1 cellular context compared by ENCODE assay signal in the genomic region with DNA sequence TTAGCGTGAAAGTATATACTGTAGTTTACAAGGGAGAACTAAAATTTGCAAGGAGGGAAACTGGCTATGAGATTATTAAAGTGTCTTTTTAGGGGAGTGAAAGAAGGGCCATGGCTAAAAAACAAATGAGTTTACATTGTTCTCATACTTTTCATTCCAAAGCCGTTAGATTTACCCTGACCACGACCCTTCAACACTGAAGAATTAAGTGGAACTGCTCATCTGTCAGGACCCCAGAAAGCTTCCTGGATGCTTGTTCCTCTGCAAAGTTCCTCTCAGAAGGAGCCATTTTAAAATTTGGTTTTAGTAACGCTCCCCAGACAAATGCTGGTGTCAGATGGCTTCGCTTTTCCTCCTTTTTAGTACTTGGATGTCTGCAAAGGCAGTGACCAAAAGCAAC.
TF ChIP-seq lines count a peak whose summit lies in the region.

No MANE protein-coding gene starts in this region.

TF ChIP-seq in GM23338, 12 proteins besides CTCF, POLR2A, EP300 and RAD21 (continued from another document):
- TF ChIP-seq, protein P1, sequence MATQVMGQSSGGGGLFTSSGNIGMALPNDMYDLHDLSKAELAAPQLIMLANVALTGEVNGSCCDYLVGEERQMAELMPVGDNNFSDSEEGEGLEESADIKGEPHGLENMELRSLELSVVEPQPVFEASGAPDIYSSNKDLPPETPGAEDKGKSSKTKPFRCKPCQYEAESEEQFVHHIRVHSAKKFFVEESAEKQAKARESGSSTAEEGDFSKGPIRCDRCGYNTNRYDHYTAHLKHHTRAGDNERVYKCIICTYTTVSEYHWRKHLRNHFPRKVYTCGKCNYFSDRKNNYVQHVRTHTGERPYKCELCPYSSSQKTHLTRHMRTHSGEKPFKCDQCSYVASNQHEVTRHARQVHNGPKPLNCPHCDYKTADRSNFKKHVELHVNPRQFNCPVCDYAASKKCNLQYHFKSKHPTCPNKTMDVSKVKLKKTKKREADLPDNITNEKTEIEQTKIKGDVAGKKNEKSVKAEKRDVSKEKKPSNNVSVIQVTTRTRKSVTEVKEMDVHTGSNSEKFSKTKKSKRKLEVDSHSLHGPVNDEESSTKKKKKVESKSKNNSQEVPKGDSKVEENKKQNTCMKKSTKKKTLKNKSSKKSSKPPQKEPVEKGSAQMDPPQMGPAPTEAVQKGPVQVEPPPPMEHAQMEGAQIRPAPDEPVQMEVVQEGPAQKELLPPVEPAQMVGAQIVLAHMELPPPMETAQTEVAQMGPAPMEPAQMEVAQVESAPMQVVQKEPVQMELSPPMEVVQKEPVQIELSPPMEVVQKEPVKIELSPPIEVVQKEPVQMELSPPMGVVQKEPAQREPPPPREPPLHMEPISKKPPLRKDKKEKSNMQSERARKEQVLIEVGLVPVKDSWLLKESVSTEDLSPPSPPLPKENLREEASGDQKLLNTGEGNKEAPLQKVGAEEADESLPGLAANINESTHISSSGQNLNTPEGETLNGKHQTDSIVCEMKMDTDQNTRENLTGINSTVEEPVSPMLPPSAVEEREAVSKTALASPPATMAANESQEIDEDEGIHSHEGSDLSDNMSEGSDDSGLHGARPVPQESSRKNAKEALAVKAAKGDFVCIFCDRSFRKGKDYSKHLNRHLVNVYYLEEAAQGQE (IDR thresholded peaks at IDR 0.05; ENCODE audit: unreplicated experiment), result no peak
- TF ChIP-seq ZNF114 (CRISPR knock-in tag; IDR thresholded peaks at IDR 0.05) (no peak), NANOG (IDR thresholded peaks at IDR 0.05; ENCODE audit: borderline replicate concordance) (no peak), EZH2phosphoT487 (IDR thresholded peaks at IDR 0.05; ENCODE audit: unreplicated experiment) (no peak)
TF ChIP-seq in GM23338: peak in this region for 0.
